In the genomic region with DNA sequence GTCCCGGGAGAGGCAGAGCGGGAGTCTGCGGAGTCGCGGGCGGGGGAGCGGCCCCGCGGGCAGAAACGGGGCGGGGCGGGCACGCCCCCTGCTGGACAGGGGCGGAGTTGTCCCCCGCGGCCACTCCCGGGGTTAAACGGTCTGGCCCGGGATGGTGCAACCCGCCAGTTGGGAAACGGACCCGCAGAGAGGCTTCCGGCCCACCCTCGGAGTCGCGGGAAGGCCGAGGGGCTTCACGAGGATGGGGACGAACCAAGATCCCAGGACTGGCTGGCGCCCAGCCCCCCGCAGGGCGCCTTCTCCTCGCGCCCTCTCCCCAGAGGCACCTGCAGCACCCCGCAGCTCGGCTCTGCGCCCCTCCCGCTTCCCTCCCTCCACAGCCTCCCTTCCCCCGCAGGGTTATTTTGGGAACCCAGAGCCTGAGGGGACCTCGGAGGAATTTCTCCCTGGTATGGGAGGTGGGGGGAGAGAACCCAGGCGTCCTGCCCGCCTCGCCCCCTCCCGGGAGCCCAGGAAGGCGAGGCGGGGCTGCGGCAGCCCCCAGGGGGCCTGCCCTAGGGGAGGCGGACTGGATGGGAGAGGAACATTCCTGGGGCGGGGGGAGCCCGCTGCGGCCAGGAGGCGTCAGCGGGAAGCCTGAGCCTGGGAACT, we compare ENCODE assay signal across 8 cellular contexts. TPM values are rescaled to one million over a fixed set of nuclear protein-coding genes. Genes with fewer than 3 reads are reported as not detected.
A peak's percentile ranks its signal among the peaks of the same experiment; 100 is the strongest.
DNase-seq lines count a peak whose midpoint lies in the region; ATAC-seq and TF ChIP-seq lines count a peak whose summit lies in the region.

No MANE protein-coding gene starts in this region.

- TF ChIP-seq CTCF in GM12864 (IDR thresholded peaks at IDR 0.05; ENCODE audit: low read depth, low read length, missing control alignments): peak; percentile 93

- H3K27ac ChIP-seq in mesendoderm (ENCODE audit: low read depth, low read length): no peak overlapping the region

- no peak for DNase-seq in GM12864 (ENCODE audit: low read depth)
- DNase-seq in MG63: peak; percentile 52
- peak; percentile 79 to 83 for DNase-seq in activated CD4-positive, alpha-beta T cell treated with anti-CD3 and anti-CD28 coated beads, Interleukin-2, amount 50 U/mL, for 48 hours
- DNase-seq in effector CD4-positive, alpha-beta T cell: peak; percentile 66
- DNase-seq in mesendoderm: peak; percentile 45
- peak; percentile 76 for DNase-seq in stimulated activated CD8-positive, alpha-beta memory T cell treated with anti-CD3 and anti-CD28 coated beads, Interleukin-15, amount 100 ng/mL, for 24 hours (ENCODE audit: low read depth)

- no peak overlapping the region for H2AK5ac ChIP-seq in mesendoderm (ENCODE audit: low read length)

- no peaks in the 10 kb centered on the region for H3K79me2 ChIP-seq in mesendoderm (ENCODE audit: control insufficient read depth, insufficient read depth, low read length)

- H3K27me3 ChIP-seq in MG63 (peaks cover 19% of the 10 kb centered on the region), mesendoderm (ENCODE audit: insufficient read depth, low read length, poor library complexity) (peaks cover 21% of the 10 kb centered on the region)

- no peak overlapping the region for H3K9ac ChIP-seq in mesendoderm (ENCODE audit: low read length)

- H3K4me3 ChIP-seq in GM12864 (ENCODE audit: low read depth, low read length): peak overlapping the region; percentile 41; the same call in 1 of the 2 replicates
- H3K4me3 ChIP-seq in MG63: peak overlapping the region; percentile 25
- H3K4me3 ChIP-seq in mesendoderm (ENCODE audit: low read length): no peak overlapping the region

- ATAC-seq in HG03439 (IDR thresholded peaks at IDR 0.05; ENCODE audit: unreplicated experiment) (no peak), GM19023 (IDR thresholded peaks at IDR 0.05; ENCODE audit: unreplicated experiment) (no peak)

- peak overlapping the region; percentile 61 for H3K4me2 ChIP-seq in mesendoderm (ENCODE audit: low read length)

- no CpG with 5 or more reads among the region's 53 CpGs for WGBS in mesendoderm (ENCODE audit: extremely low coverage, insufficient coverage, low lambda C conversion rate)

- H4K8ac ChIP-seq in mesendoderm (ENCODE audit: low read depth, low read length): no peak overlapping the region

- peak overlapping the region; percentile 70 for H3K56ac ChIP-seq in mesendoderm (ENCODE audit: low read length)

- H3K23ac ChIP-seq in mesendoderm (ENCODE audit: low read length): no peak overlapping the region

- no peak overlapping the region for H2BK15ac ChIP-seq in mesendoderm (replicated peaks; ENCODE audit: low read depth)

- H3K4me1 ChIP-seq in mesendoderm (ENCODE audit: control insufficient read depth, low read depth, low read length): no peaks in the 10 kb centered on the region

- no peak overlapping the region for H2BK5ac ChIP-seq in mesendoderm (ENCODE audit: low read length)

- no peak overlapping the region for H3K18ac ChIP-seq in mesendoderm (ENCODE audit: low read length)

- H3K9me3 ChIP-seq in MG63: no peaks in the 10 kb centered on the region

- H3K4ac ChIP-seq in mesendoderm (ENCODE audit: low read depth, low read length): no peak overlapping the region

- H3K36me3 ChIP-seq in MG63 (no peaks in the 10 kb centered on the region), mesendoderm (ENCODE audit: control insufficient read depth, insufficient read depth, low read length) (no peaks in the 10 kb centered on the region)

- no peaks in the 10 kb centered on the region for H3K79me1 ChIP-seq in mesendoderm (ENCODE audit: low read length)

- no peak overlapping the region for H4K5ac ChIP-seq in mesendoderm (ENCODE audit: low read length)

- H2BK120ac ChIP-seq in mesendoderm (ENCODE audit: low read depth, low read length): no peak overlapping the region

RNA-seq across cellular contexts. Expression of a gene that starts 0.9 kb away (rescaled TPM):
- total RNA-seq in MG63 (2014; rRNA removed; shearing (Covaris generic); ENCODE audit: low replicate concordance): not detected in 2 replicates
- 1.0 TPM for polyA plus RNA-seq in mesendoderm (2013, experiment 1 of 2)
- polyA plus RNA-seq in mesendoderm (2013, experiment 2 of 2): 1.3 TPM

RNA-seq across cellular contexts. Expression of a gene that starts 16.7 kb away (rescaled TPM):
- total RNA-seq in MG63 (2014; rRNA removed; shearing (Covaris generic); ENCODE audit: low replicate concordance): not detected in 2 replicates
- 0.62 TPM for polyA plus RNA-seq in mesendoderm (2013, experiment 1 of 2)
- 0.69 TPM for polyA plus RNA-seq in mesendoderm (2013, experiment 2 of 2)

RNA-seq across cellular contexts. Expression of a gene that starts 20.1 kb away (rescaled TPM):
- 4.2 and 12.7 TPM in 2 replicates for total RNA-seq in MG63 (2014; rRNA removed; shearing (Covaris generic); ENCODE audit: low replicate concordance)
- 0.39 TPM for polyA plus RNA-seq in mesendoderm (2013, experiment 1 of 2)
- polyA plus RNA-seq in mesendoderm (2013, experiment 2 of 2): 0.74 TPM

RNA-seq across cellular contexts. Expression of a gene that starts 35.3 kb away (rescaled TPM):
- 70.1 and 72.2 TPM in 2 replicates for total RNA-seq in MG63 (2014; rRNA removed; shearing (Covaris generic); ENCODE audit: low replicate concordance)
- 268 TPM for polyA plus RNA-seq in mesendoderm (2013, experiment 1 of 2)
- 265 TPM for polyA plus RNA-seq in mesendoderm (2013, experiment 2 of 2)

RNA-seq across cellular contexts. Expression of a gene that starts 59.9 kb away (rescaled TPM):
- 6.2 and 14.8 TPM in 2 replicates for total RNA-seq in MG63 (2014; rRNA removed; shearing (Covaris generic); ENCODE audit: low replicate concordance)
- 10.2 TPM for polyA plus RNA-seq in mesendoderm (2013, experiment 1 of 2)
- 10.2 TPM for polyA plus RNA-seq in mesendoderm (2013, experiment 2 of 2)
